8 cellular contexts compared by ENCODE assay signal in genomic region chr17:35312790-35313711, GRCh38.
DNase-seq lines count a peak whose midpoint lies in the region; ATAC-seq, FAIRE-seq and TF ChIP-seq lines count a peak whose summit lies in the region.

No MANE protein-coding gene starts in this region.

- DNase-seq in AG09319 (ENCODE audit: extremely low read depth, low read depth) (peak; percentile 51), RCC 7860 (ENCODE audit: low spot score) (peak; percentile 58), foreskin fibroblast (peak; percentile 56 to 86), neural progenitor cell (ENCODE audit: low spot score) (peak; percentile 79)
- DNase-seq in activated T-helper 1 cell treated with anti-CD3 and anti-CD28 coated beads, Interleukin-12 subunit alpha, Interleukin-12 subunit beta, Interleukin-2, Interleukin-4 antibody, amounts not matched to agents 30 ng/mL and 10 ng/mL and 1 ng/mL, durations not matched to agents 14 hours and 24 hours and 36 hours (ENCODE audit: low spot score): peak; percentile 78
- peak; percentile 83 to 90 for DNase-seq in stimulated activated naive CD8-positive, alpha-beta T cell treated with anti-CD3 and anti-CD28 coated beads, Interleukin-15, amount 100 ng/mL, for 72 hours

- H3K4me1 Mint-ChIP-seq in activated T-helper 1 cell treated with anti-CD3 and anti-CD28 coated beads, Interleukin-12 subunit alpha, Interleukin-12 subunit beta, Interleukin-2, Interleukin-4 antibody, amounts not matched to agents 30 ng/mL and 10 ng/mL and 1 ng/mL, durations not matched to agents 14 hours and 24 hours and 36 hours (ENCODE audit: low read depth): peaks cover 45% of the 10 kb centered on the region
- no peaks in the 10 kb centered on the region for H3K4me1 Mint-ChIP-seq in neural progenitor cell
- H3K4me1 Mint-ChIP-seq in stimulated activated naive CD8-positive, alpha-beta T cell treated with anti-CD3 and anti-CD28 coated beads, Interleukin-15, amount 100 ng/mL, for 72 hours: peaks cover 42% of the 10 kb centered on the region

- peak; percentile 75 for TF ChIP-seq CTCF in AG09319 (IDR thresholded peaks at IDR 0.05; ENCODE audit: low read depth, low read length)
- TF ChIP-seq CTCF in foreskin fibroblast (IDR thresholded peaks at IDR 0.05; ENCODE audit: low read depth, low read length): peak; percentile 60
- peak; percentile 83 for TF ChIP-seq CTCF in neural progenitor cell (IDR thresholded peaks at IDR 0.05)

- H3K79me2 ChIP-seq in neural progenitor cell (ENCODE audit: low read depth): no peaks in the 10 kb centered on the region

- H3F3A ChIP-seq in neural progenitor cell (ENCODE audit: low read depth): no peaks in the 10 kb centered on the region

- ATAC-seq in GM19023 (IDR thresholded peaks at IDR 0.05; ENCODE audit: unreplicated experiment): peak; percentile 63
- ATAC-seq in stimulated activated naive CD8-positive, alpha-beta T cell treated with anti-CD3 and anti-CD28 coated beads, Interleukin-15, amount 100 ng/mL, for 72 hours: peak; percentile 93

- H3K27ac Mint-ChIP-seq in activated T-helper 1 cell treated with anti-CD3 and anti-CD28 coated beads, Interleukin-12 subunit alpha, Interleukin-12 subunit beta, Interleukin-2, Interleukin-4 antibody, amounts not matched to agents 30 ng/mL and 10 ng/mL and 1 ng/mL, durations not matched to agents 14 hours and 24 hours and 36 hours: peak overlapping the region; percentile 88
- peak overlapping the region; percentile 32 for H3K27ac Mint-ChIP-seq in neural progenitor cell
- H3K27ac Mint-ChIP-seq in stimulated activated naive CD8-positive, alpha-beta T cell treated with anti-CD3 and anti-CD28 coated beads, Interleukin-15, amount 100 ng/mL, for 72 hours: peak overlapping the region; percentile 96 to 98

- no peaks in the 10 kb centered on the region for H3K9me3 ChIP-seq in HUES6 (ENCODE audit: control insufficient read depth, insufficient read depth, low read depth, low read length)
- H3K9me3 ChIP-seq in neural progenitor cell (ENCODE audit: low read depth): no peaks in the 10 kb centered on the region

- H3K27me3 ChIP-seq in HUES6 (ENCODE audit: control insufficient read depth, insufficient read depth, low read length) (peaks cover 11% of the 10 kb centered on the region; the same call in 1 of the 2 replicates), neural progenitor cell (peaks cover 15% of the 10 kb centered on the region)

- no peaks in the 10 kb centered on the region for H4K20me1 ChIP-seq in neural progenitor cell (ENCODE audit: low read depth)

- peak overlapping the region; percentile 61 for H3K4me2 ChIP-seq in neural progenitor cell

- H3K27ac ChIP-seq in HUES6 (ENCODE audit: low read depth, low read length): no peak overlapping the region
- no peak overlapping the region for H3K27ac ChIP-seq in neural progenitor cell

- peak overlapping the region; percentile 98 for H2AFZ ChIP-seq in neural progenitor cell (replicated peaks)

- peaks cover 2% of the 10 kb centered on the region for H3K27me3 Mint-ChIP-seq in activated T-helper 1 cell treated with anti-CD3 and anti-CD28 coated beads, Interleukin-12 subunit alpha, Interleukin-12 subunit beta, Interleukin-2, Interleukin-4 antibody, amounts not matched to agents 30 ng/mL and 10 ng/mL and 1 ng/mL, durations not matched to agents 14 hours and 24 hours and 36 hours (ENCODE audit: insufficient read depth)
- peaks cover 7% of the 10 kb centered on the region for H3K27me3 Mint-ChIP-seq in neural progenitor cell (ENCODE audit: insufficient read depth, low read depth)
- no peaks in the 10 kb centered on the region for H3K27me3 Mint-ChIP-seq in stimulated activated naive CD8-positive, alpha-beta T cell treated with anti-CD3 and anti-CD28 coated beads, Interleukin-15, amount 100 ng/mL, for 72 hours

- no peaks in the 10 kb centered on the region for H3K36me3 Mint-ChIP-seq in activated T-helper 1 cell treated with anti-CD3 and anti-CD28 coated beads, Interleukin-12 subunit alpha, Interleukin-12 subunit beta, Interleukin-2, Interleukin-4 antibody, amounts not matched to agents 30 ng/mL and 10 ng/mL and 1 ng/mL, durations not matched to agents 14 hours and 24 hours and 36 hours (ENCODE audit: low read depth)
- no peaks in the 10 kb centered on the region for H3K36me3 Mint-ChIP-seq in neural progenitor cell

- peak overlapping the region; percentile 71 for H3K4me3 ChIP-seq in HUES6 (ENCODE audit: low read depth, low read length)
- H3K4me3 ChIP-seq in foreskin fibroblast (ENCODE audit: low read depth in 1 of 2, low read length in 2 of 2): peak overlapping the region in 1 of 2 donors; percentile 12
- H3K4me3 ChIP-seq in neural progenitor cell: no peak overlapping the region

- H3K36me3 ChIP-seq in HUES6 (ENCODE audit: control insufficient read depth, insufficient read depth, low read length) (no peaks in the 10 kb centered on the region), neural progenitor cell (no peaks in the 10 kb centered on the region)

- peaks cover 7% of the 10 kb centered on the region for H3K9me3 Mint-ChIP-seq in activated T-helper 1 cell treated with anti-CD3 and anti-CD28 coated beads, Interleukin-12 subunit alpha, Interleukin-12 subunit beta, Interleukin-2, Interleukin-4 antibody, amounts not matched to agents 30 ng/mL and 10 ng/mL and 1 ng/mL, durations not matched to agents 14 hours and 24 hours and 36 hours
- no peaks in the 10 kb centered on the region for H3K9me3 Mint-ChIP-seq in neural progenitor cell
- H3K9me3 Mint-ChIP-seq in stimulated activated naive CD8-positive, alpha-beta T cell treated with anti-CD3 and anti-CD28 coated beads, Interleukin-15, amount 100 ng/mL, for 72 hours: peaks cover 6 to 17% of the 10 kb centered on the region in 2 donors

- intact Hi-C loops in activated T-helper 1 cell treated with anti-CD3 and anti-CD28 coated beads, Interleukin-12 subunit alpha, Interleukin-12 subunit beta, Interleukin-2, Interleukin-4 antibody, amounts not matched to agents 30 ng/mL and 10 ng/mL and 1 ng/mL, durations not matched to agents 14 hours and 24 hours and 36 hours (cut with micrococcal nuclease): loop anchor here (1.0 to 2.0 kb wide), 12 partner anchors 28 to 434 kb away; partner anchors contain the start of genes AP2B1, NLE1, SLFN11 and SLFN12

- H3K4me1 ChIP-seq in HUES6 (ENCODE audit: control insufficient read depth, insufficient read depth, low read length) (peaks cover 26% of the 10 kb centered on the region), neural progenitor cell (no peaks in the 10 kb centered on the region)

- peak overlapping the region; percentile 81 for H3K4me3 Mint-ChIP-seq in activated T-helper 1 cell treated with anti-CD3 and anti-CD28 coated beads, Interleukin-12 subunit alpha, Interleukin-12 subunit beta, Interleukin-2, Interleukin-4 antibody, amounts not matched to agents 30 ng/mL and 10 ng/mL and 1 ng/mL, durations not matched to agents 14 hours and 24 hours and 36 hours
- H3K4me3 Mint-ChIP-seq in neural progenitor cell: no peak overlapping the region
- H3K4me3 Mint-ChIP-seq in stimulated activated naive CD8-positive, alpha-beta T cell treated with anti-CD3 and anti-CD28 coated beads, Interleukin-15, amount 100 ng/mL, for 72 hours: peak overlapping the region; percentile 97 to 98

- peak overlapping the region; percentile 54 for H3K9ac ChIP-seq in HUES6 (ENCODE audit: low read length)
- no peak overlapping the region for H3K9ac ChIP-seq in neural progenitor cell

- no peak for FAIRE-seq in RCC 7860 (lab: Jason Lieb, UNC)

Comparison
In these comparisons a context has a peak if more than half of its experiments do, and no peak if none do; other contexts are left out.
1. H3K27ac Mint-ChIP-seq: peak in every context shown above with its lines; median percentile 97 in stimulated activated naive CD8-positive, alpha-beta T cell treated with anti-CD3 and anti-CD28 coated beads, Interleukin-15, amount 100 ng/mL, for 72 hours; 88 in activated T-helper 1 cell treated with anti-CD3 and anti-CD28 coated beads, Interleukin-12 subunit alpha, Interleukin-12 subunit beta, Interleukin-2, Interleukin-4 antibody, amounts not matched to agents 30 ng/mL and 10 ng/mL and 1 ng/mL, durations not matched to agents 14 hours and 24 hours and 36 hours; 32 in neural progenitor cell.